26 cellular contexts compared by ENCODE assay signal in the genomic region with DNA sequence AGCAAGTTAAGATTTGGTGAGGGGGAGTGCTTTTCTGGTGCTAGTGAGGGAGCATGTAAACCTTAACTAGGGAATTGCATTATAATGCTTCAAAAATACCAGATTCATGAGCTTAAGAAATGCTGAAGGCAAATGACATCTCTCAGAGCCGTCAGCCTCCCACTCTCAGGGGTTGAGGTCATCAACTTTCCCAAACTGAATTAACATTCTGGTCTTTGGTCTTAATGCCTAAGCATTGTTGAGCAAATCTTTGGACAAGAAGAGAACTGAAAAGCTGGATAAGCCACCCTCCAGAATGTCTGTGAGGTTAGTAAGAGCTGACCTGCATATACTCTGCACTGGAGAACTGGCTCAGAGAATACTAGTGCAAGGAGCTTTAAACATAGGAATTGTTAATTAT.
"Had no signal": no experiment of that assay in that cellular context is flagged by ENCODE, and none has a peak within 500 bp of the region (broad histone marks: within the 10 kb centered on the region; RNA-seq: fewer than 3 reads in every experiment).

No MANE protein-coding gene starts in this region.

- H3K36me3 ChIP-seq: heart left ventricle, pancreas, right atrium auricular region, spleen, suprapubic skin, thoracic aorta, tibial artery, upper lobe of right lung had no signal

- H3K27me3 ChIP-seq: heart left ventricle, pancreas, right atrium auricular region, spleen, suprapubic skin, tibial artery, upper lobe of right lung had no signal

- H3K4me3 Mint-ChIP-seq: immature natural killer cell; mesothelial cell of epicardium; naive B cell; natural killer cell; nephron progenitor cell; stimulated activated effector memory CD8-positive, alpha-beta T cell treated with anti-CD3 and anti-CD28 coated beads, Interleukin-12 subunit alpha, Interleukin-12 subunit beta, amount 100 ng/mL, for 72 hours; stimulated activated naive CD8-positive, alpha-beta T cell treated with anti-CD3 and anti-CD28 coated beads, Interleukin-15, Interleukin-2, amounts not matched to agents 100 ng/mL and 50 ng/mL, for 24 hours had no signal

- H3K4me3 ChIP-seq: heart left ventricle, lung, pancreas, psoas muscle, right atrium auricular region, skin epidermis, spleen, suprapubic skin, thoracic aorta, tibial artery, upper lobe of right lung had no signal

- H3K9me3 ChIP-seq: heart left ventricle, pancreas, psoas muscle, right atrium auricular region, suprapubic skin, thoracic aorta, tibial artery, upper lobe of right lung had no signal

- H3K9me3 Mint-ChIP-seq: immature natural killer cell; mesothelial cell of epicardium; natural killer cell; nephron progenitor cell; stimulated activated effector memory CD8-positive, alpha-beta T cell treated with anti-CD3 and anti-CD28 coated beads, Interleukin-12 subunit alpha, Interleukin-12 subunit beta, amount 100 ng/mL, for 72 hours; stimulated activated naive CD8-positive, alpha-beta T cell treated with anti-CD3 and anti-CD28 coated beads, Interleukin-15, Interleukin-2, amounts not matched to agents 100 ng/mL and 50 ng/mL, for 24 hours had no signal

- H3K36me3 Mint-ChIP-seq: immature natural killer cell; mesothelial cell of epicardium; naive B cell; natural killer cell; stimulated activated effector memory CD8-positive, alpha-beta T cell treated with anti-CD3 and anti-CD28 coated beads, Interleukin-12 subunit alpha, Interleukin-12 subunit beta, amount 100 ng/mL, for 72 hours had no signal

- ATAC-seq: natural killer cell; psoas muscle; sciatic nerve; stimulated activated effector memory CD8-positive, alpha-beta T cell treated with anti-CD3 and anti-CD28 coated beads, Interleukin-12 subunit alpha, Interleukin-12 subunit beta, amount 100 ng/mL, for 72 hours; upper lobe of right lung had no signal

- H3K4me1 ChIP-seq: pancreas, psoas muscle, suprapubic skin, tibial artery, upper lobe of right lung had no signal

- H3K27ac ChIP-seq: pancreas, psoas muscle, right atrium auricular region, skin epidermis, suprapubic skin, thoracic aorta, tibial artery, upper lobe of right lung had no signal

- DNase-seq: hypothalamus; immature natural killer cell; kidney; mesendoderm; naive B cell; natural killer cell; nephron progenitor cell; nucleus accumbens; pancreas; psoas muscle; spleen; stimulated activated CD4-positive, alpha-beta T cell treated with anti-CD3 and anti-CD28 coated beads, Interleukin-4, amount 100 ng/mL, for 24 hours; stimulated activated naive CD4-positive, alpha-beta T cell; tibial artery; trophoblast cell; upper lobe of right lung had no signal

- H3K4me1 Mint-ChIP-seq: immature natural killer cell; naive B cell; natural killer cell; nephron progenitor cell; stimulated activated effector memory CD8-positive, alpha-beta T cell treated with anti-CD3 and anti-CD28 coated beads, Interleukin-12 subunit alpha, Interleukin-12 subunit beta, amount 100 ng/mL, for 72 hours had no signal

- H3K27ac Mint-ChIP-seq: immature natural killer cell; mesothelial cell of epicardium; naive B cell; natural killer cell; nephron progenitor cell; stimulated activated effector memory CD8-positive, alpha-beta T cell treated with anti-CD3 and anti-CD28 coated beads, Interleukin-12 subunit alpha, Interleukin-12 subunit beta, amount 100 ng/mL, for 72 hours; stimulated activated naive CD8-positive, alpha-beta T cell treated with anti-CD3 and anti-CD28 coated beads, Interleukin-15, Interleukin-2, amounts not matched to agents 100 ng/mL and 50 ng/mL, for 24 hours had no signal
